In the genomic region with DNA sequence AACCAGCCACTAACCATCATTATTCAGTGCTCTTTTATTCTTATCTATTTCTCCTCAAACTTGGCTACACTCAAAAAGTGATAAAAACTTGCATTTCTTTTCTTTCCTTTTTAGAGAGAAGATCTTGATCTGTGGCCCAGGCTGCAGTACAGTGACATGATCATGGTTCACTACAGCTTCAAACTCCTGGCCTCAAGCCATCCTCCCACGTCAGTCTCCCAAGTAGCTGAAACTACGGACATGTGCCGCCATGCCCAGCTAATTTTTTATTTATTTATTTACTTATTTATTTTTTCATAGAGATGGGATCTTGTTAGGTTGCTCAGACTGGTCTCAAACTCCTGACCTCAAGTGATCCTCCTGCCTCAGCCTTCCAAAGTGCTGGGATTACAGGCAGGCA, we compare ENCODE assay signal across 1 cellular context.
TF ChIP-seq lines count a peak whose summit lies in the region.

No MANE protein-coding gene starts in this region.

TF ChIP-seq in GM23338, 12 proteins besides CTCF, POLR2A, EP300 and RAD21 (continued from another document):
- TF ChIP-seq REST (IDR thresholded peaks at IDR 0.05; ENCODE audit: unreplicated experiment) = no peak
- no peak for TF ChIP-seq ETS1 (IDR thresholded peaks at IDR 0.05)
- no peak for TF ChIP-seq EZH2phosphoT487 (IDR thresholded peaks at IDR 0.05; ENCODE audit: unreplicated experiment)
- no peak for TF ChIP-seq ZNF462 (CRISPR knock-in tag; IDR thresholded peaks at IDR 0.05)
- no peak for TF ChIP-seq STAT1 (IDR thresholded peaks at IDR 0.05; ENCODE audit: unreplicated experiment)
- TF ChIP-seq ZNF114 (CRISPR knock-in tag; IDR thresholded peaks at IDR 0.05) = no peak
- no peak for TF ChIP-seq POLR2AphosphoS5 (IDR thresholded peaks at IDR 0.05; ENCODE audit: low read depth)
